Comparison of ENCODE assay signal across 3 cellular contexts in the genomic region with DNA sequence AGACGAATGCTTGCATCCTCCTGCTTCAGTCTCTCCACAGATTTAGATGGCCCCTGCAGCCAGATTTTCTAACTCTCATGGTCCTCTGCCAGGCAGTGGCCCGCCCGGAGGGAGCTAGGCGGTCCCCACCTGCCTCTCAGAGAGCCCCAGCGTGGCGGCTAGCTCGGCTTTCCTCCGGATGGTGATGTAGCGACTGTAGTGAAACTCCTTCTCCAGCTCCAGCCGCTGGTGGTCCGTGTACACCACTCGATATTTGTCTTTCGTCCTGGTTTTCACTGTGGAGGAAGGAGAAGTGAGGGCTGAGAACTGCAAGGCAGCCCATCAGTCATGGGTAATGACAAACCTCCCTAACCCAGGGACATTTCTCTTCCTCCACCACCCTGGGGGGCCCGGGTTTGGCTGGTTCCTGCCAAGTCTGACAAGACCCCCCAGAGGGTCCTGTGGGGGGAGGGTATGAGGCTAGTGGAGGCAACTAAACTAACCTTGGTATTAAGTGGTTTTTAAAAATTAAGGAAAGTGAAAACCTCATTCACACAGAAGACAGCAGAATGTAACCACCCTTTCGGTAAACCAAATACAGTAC.
A peak's percentile ranks its signal among the peaks of the same experiment; 100 is the strongest.
TF ChIP-seq lines count a peak whose summit lies in the region.

No MANE protein-coding gene starts in this region.

TF ChIP-seq in SK-N-SH, 30 proteins besides CTCF, POLR2A, EP300 and RAD21:
- TF ChIP-seq FOSL2 (IDR thresholded peaks at IDR 0.05; ENCODE audit: borderline replicate concordance, low read depth): no peak
- TF ChIP-seq, protein P1, sequence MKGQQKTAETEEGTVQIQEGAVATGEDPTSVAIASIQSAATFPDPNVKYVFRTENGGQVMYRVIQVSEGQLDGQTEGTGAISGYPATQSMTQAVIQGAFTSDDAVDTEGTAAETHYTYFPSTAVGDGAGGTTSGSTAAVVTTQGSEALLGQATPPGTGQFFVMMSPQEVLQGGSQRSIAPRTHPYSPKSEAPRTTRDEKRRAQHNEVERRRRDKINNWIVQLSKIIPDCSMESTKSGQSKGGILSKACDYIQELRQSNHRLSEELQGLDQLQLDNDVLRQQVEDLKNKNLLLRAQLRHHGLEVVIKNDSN (IDR thresholded peaks at IDR 0.05; ENCODE audit: borderline replicate concordance, low read depth): no peak
- TF ChIP-seq RFX5 (IDR thresholded peaks at IDR 0.05; ENCODE audit: low read length): no peak
- no peak for TF ChIP-seq RCOR1 (IDR thresholded peaks at IDR 0.05; ENCODE audit: low read length)
TF ChIP-seq in SK-N-SH: peak in this region for 0.

TF ChIP-seq in SK-N-SH treated with all-trans-retinoic acid at 6 μM for 48 hours, 23 proteins besides CTCF, POLR2A, EP300 and RAD21:
- TF ChIP-seq ZC3H10 (CRISPR knock-in tag; IDR thresholded peaks at IDR 0.05) (no peak), CSDC2 (CRISPR knock-in tag; IDR thresholded peaks at IDR 0.05) (no peak), ISL1 (CRISPR knock-in tag; IDR thresholded peaks at IDR 0.05) (no peak), ZFP3 (CRISPR knock-in tag; IDR thresholded peaks at IDR 0.05) (no peak)
TF ChIP-seq in SK-N-SH treated with all-trans-retinoic acid at 6 μM for 48 hours: peak in this region for 0.

TF ChIP-seq in H1, 55 proteins besides CTCF, POLR2A, EP300 and RAD21:
- TF ChIP-seq SUZ12 (IDR thresholded peaks at IDR 0.05; ENCODE audit: low read length) (peak; percentile 6; the same call in 1 of the 2 replicates), KDM5A (IDR thresholded peaks at IDR 0.05; ENCODE audit: low read length) (no peak), SIN3A (conservative IDR thresholded peaks at IDR 0.05 in 1 of 2, IDR thresholded peaks at IDR 0.05 in 1 of 2; ENCODE audit: low read depth in 1 of 2, low read length in 2 of 2) (no peak), EZH2 (IDR thresholded peaks at IDR 0.05; ENCODE audit: low read depth, low read length, severe bottlenecking) (peak; percentile 84), CBX8 (IDR thresholded peaks at IDR 0.05; ENCODE audit: borderline replicate concordance, low read depth, low read length) (0 out of 2 replicates have a peak, but pooled peaks have one; percentile 74), BACH1 (IDR thresholded peaks at IDR 0.05; ENCODE audit: low read length) (no peak), RNF2 (IDR thresholded peaks at IDR 0.05; ENCODE audit: borderline replicate concordance, low read depth, low read length, missing control alignments, poor library complexity, severe bottlenecking) (peak; percentile 51), NRF1 (IDR thresholded peaks at IDR 0.05; ENCODE audit: low read depth, low read length) (no peak), HDAC6 (IDR thresholded peaks at IDR 0.05; ENCODE audit: low read depth, low read length) (no peak), RFX5 (IDR thresholded peaks at IDR 0.05; ENCODE audit: borderline replicate concordance, low read depth, low read length) (no peak)
- TF ChIP-seq, protein P2, sequence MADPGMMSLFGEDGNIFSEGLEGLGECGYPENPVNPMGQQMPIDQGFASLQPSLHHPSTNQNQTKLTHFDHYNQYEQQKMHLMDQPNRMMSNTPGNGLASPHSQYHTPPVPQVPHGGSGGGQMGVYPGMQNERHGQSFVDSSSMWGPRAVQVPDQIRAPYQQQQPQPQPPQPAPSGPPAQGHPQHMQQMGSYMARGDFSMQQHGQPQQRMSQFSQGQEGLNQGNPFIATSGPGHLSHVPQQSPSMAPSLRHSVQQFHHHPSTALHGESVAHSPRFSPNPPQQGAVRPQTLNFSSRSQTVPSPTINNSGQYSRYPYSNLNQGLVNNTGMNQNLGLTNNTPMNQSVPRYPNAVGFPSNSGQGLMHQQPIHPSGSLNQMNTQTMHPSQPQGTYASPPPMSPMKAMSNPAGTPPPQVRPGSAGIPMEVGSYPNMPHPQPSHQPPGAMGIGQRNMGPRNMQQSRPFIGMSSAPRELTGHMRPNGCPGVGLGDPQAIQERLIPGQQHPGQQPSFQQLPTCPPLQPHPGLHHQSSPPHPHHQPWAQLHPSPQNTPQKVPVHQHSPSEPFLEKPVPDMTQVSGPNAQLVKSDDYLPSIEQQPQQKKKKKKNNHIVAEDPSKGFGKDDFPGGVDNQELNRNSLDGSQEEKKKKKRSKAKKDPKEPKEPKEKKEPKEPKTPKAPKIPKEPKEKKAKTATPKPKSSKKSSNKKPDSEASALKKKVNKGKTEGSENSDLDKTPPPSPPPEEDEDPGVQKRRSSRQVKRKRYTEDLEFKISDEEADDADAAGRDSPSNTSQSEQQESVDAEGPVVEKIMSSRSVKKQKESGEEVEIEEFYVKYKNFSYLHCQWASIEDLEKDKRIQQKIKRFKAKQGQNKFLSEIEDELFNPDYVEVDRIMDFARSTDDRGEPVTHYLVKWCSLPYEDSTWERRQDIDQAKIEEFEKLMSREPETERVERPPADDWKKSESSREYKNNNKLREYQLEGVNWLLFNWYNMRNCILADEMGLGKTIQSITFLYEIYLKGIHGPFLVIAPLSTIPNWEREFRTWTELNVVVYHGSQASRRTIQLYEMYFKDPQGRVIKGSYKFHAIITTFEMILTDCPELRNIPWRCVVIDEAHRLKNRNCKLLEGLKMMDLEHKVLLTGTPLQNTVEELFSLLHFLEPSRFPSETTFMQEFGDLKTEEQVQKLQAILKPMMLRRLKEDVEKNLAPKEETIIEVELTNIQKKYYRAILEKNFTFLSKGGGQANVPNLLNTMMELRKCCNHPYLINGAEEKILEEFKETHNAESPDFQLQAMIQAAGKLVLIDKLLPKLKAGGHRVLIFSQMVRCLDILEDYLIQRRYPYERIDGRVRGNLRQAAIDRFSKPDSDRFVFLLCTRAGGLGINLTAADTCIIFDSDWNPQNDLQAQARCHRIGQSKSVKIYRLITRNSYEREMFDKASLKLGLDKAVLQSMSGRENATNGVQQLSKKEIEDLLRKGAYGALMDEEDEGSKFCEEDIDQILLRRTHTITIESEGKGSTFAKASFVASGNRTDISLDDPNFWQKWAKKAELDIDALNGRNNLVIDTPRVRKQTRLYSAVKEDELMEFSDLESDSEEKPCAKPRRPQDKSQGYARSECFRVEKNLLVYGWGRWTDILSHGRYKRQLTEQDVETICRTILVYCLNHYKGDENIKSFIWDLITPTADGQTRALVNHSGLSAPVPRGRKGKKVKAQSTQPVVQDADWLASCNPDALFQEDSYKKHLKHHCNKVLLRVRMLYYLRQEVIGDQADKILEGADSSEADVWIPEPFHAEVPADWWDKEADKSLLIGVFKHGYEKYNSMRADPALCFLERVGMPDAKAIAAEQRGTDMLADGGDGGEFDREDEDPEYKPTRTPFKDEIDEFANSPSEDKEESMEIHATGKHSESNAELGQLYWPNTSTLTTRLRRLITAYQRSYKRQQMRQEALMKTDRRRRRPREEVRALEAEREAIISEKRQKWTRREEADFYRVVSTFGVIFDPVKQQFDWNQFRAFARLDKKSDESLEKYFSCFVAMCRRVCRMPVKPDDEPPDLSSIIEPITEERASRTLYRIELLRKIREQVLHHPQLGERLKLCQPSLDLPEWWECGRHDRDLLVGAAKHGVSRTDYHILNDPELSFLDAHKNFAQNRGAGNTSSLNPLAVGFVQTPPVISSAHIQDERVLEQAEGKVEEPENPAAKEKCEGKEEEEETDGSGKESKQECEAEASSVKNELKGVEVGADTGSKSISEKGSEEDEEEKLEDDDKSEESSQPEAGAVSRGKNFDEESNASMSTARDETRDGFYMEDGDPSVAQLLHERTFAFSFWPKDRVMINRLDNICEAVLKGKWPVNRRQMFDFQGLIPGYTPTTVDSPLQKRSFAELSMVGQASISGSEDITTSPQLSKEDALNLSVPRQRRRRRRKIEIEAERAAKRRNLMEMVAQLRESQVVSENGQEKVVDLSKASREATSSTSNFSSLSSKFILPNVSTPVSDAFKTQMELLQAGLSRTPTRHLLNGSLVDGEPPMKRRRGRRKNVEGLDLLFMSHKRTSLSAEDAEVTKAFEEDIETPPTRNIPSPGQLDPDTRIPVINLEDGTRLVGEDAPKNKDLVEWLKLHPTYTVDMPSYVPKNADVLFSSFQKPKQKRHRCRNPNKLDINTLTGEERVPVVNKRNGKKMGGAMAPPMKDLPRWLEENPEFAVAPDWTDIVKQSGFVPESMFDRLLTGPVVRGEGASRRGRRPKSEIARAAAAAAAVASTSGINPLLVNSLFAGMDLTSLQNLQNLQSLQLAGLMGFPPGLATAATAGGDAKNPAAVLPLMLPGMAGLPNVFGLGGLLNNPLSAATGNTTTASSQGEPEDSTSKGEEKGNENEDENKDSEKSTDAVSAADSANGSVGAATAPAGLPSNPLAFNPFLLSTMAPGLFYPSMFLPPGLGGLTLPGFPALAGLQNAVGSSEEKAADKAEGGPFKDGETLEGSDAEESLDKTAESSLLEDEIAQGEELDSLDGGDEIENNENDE (IDR thresholded peaks at IDR 0.05; ENCODE audit: insufficient replicate concordance, low read length): no peak
- TF ChIP-seq, protein P3, sequence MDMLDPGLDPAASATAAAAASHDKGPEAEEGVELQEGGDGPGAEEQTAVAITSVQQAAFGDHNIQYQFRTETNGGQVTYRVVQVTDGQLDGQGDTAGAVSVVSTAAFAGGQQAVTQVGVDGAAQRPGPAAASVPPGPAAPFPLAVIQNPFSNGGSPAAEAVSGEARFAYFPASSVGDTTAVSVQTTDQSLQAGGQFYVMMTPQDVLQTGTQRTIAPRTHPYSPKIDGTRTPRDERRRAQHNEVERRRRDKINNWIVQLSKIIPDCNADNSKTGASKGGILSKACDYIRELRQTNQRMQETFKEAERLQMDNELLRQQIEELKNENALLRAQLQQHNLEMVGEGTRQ (IDR thresholded peaks at IDR 0.05; ENCODE audit: low read length): no peak
